In the genomic region with DNA sequence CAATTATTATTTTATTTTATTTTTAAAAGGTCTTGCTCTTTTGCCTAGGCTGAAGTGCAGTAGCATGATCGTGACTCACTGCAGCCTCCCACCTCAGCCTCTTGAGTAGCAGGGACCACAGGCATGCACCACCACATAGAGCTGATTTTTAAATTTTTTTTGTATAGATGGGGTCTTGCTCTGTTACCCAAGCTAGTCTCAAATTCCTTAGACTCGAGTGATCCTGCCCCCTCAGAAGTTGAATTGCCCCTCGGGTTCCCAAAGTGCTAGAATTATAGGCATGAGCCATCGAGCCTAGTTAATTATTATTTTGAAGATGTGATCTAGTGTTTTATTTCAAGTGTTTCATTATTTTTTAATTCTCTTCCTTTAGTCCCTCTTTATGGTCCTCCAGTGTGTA, we compare ENCODE assay signal across 29 cellular contexts. TPM values are rescaled to one million over a fixed set of nuclear protein-coding genes. Genes with fewer than 3 reads are reported as not detected.
DNase-seq lines count a peak whose midpoint lies in the region; ATAC-seq, FAIRE-seq and TF ChIP-seq lines count a peak whose summit lies in the region.
"Had no signal": no experiment of that assay in that cellular context is flagged by ENCODE, and none has a peak within 500 bp of the region (broad histone marks: within the 10 kb centered on the region; RNA-seq: fewer than 3 reads in every experiment).

No MANE protein-coding gene starts in this region.

- H3K4me1 ChIP-seq in prostate gland (replicated peaks): no peaks in the 10 kb centered on the region
- H3K4me1 ChIP-seq: A549; BE2C; BLaER1; BLaER1 treated with 17β-estradiol and CSF1 and Interleukin-3, amounts not matched to agents 10 nM and 100 nM; Caco-2 had no signal

- H3K4me3 ChIP-seq in prostate gland: no peak overlapping the region
- H3K4me3 ChIP-seq: A549; BLaER1; BLaER1 treated with 17β-estradiol and CSF1 and Interleukin-3, amounts not matched to agents 10 nM and 100 nM had no signal

- peak; percentile 60 for DNase-seq in kidney tubule cell (ENCODE audit: low spot score)
- DNase-seq in renal cortical epithelial cell (ENCODE audit: low read depth): peak; percentile 77
- no peak for DNase-seq in prostate gland (ENCODE audit: low spot score)
- DNase-seq in COLO668 (lab: John Stamatoyannopoulos, UW; ENCODE audit: unreplicated experiment): no peak
- DNase-seq: 8988T; ACHN; AML-193; BE2C; C1 segment of cervical spinal cord; Caco-2; CD4-positive, alpha-beta memory T cell; CD4-positive, alpha-beta T cell; CD4-positive, CD25-positive, alpha-beta regulatory T cell; CD8-positive, alpha-beta memory T cell; CD8-positive, alpha-beta T cell; COR-L47; DMS 273 treated with DMSO at 0.1 percent for 48 hours; DMS153; DMS79; DMS79 treated with DMSO at 0.1 percent for 48 hours; DND-41; EL had no signal

- no peaks in the 10 kb centered on the region for H3K9me3 ChIP-seq in prostate gland
- H3K9me3 ChIP-seq: A549; BE2C; BLaER1; BLaER1 treated with 17β-estradiol and CSF1 and Interleukin-3, amounts not matched to agents 10 nM and 100 nM; Caco-2 had no signal

- ATAC-seq in GM21737 (IDR thresholded peaks at IDR 0.05; ENCODE audit: unreplicated experiment): no peak
- ATAC-seq: A549; CD8-positive, alpha-beta T cell had no signal

- intact Hi-C loops in prostate gland (cut with DNase I): no loop called here

- TF ChIP-seq POLR2A in prostate gland (IDR thresholded peaks at IDR 0.05): no peak

- H3K36me3 ChIP-seq in prostate gland: no peaks in the 10 kb centered on the region
- H3K36me3 ChIP-seq: BE2C; BLaER1; BLaER1 treated with 17β-estradiol and CSF1 and Interleukin-3, amounts not matched to agents 10 nM and 100 nM had no signal

- WGBS in prostate gland: 70% methylated on average over 4 of the region's 4 CpGs

- peak; percentile 60 for FAIRE-seq in islet of Langerhans (lab: Jason Lieb, UNC)
- FAIRE-seq: A549 had no signal

- no peak overlapping the region for H3K27ac ChIP-seq in prostate gland
- H3K27ac ChIP-seq: 22Rv1; A549; BLaER1; BLaER1 treated with 17β-estradiol and CSF1 and Interleukin-3, amounts not matched to agents 10 nM and 100 nM; C4-2B had no signal

- H3K27me3 ChIP-seq in prostate gland (replicated peaks; ENCODE audit: insufficient read depth): no peaks in the 10 kb centered on the region
- H3K27me3 ChIP-seq: BE2C; BLaER1; BLaER1 treated with 17β-estradiol and CSF1 and Interleukin-3, amounts not matched to agents 10 nM and 100 nM had no signal

- no peak for TF ChIP-seq CTCF in prostate gland (IDR thresholded peaks at IDR 0.05)

RNA-seq across cellular contexts. Expression of gene MSH4, which starts 12.2 kb away (rescaled TPM):
- total RNA-seq in renal cortical epithelial cell: 0.17 and 0.75 TPM in 2 replicates
- total RNA-seq in prostate gland: under 1 TPM; 0.05 to 0.91 TPM

RNA-seq across cellular contexts. Expression of gene RABGGTB, which starts 22.9 kb away (rescaled TPM):
- total RNA-seq in renal cortical epithelial cell (78.8 and 89.8 TPM in 2 replicates), prostate gland (10 to 100 TPM; 34.4 to 42.8 TPM)

Comparison
In these comparisons a context has a peak if more than half of its experiments do, and no peak if none do; other contexts are left out.
1. DNase-seq: peak in kidney tubule cell (single experiment) and renal cortical epithelial cell (single experiment); none in prostate gland (single experiment) and COLO668 (single experiment).